Comparison of ENCODE assay signal across 23 cellular contexts in genomic region chr3:134927596-134927995, GRCh38.
"Had no signal": no experiment of that assay in that cellular context is flagged by ENCODE, and none has a peak within 500 bp of the region (broad histone marks: within the 10 kb centered on the region; RNA-seq: fewer than 3 reads in every experiment).

No MANE protein-coding gene starts in this region.

- DNase-seq: activated B cell treated with CpG ODN at 0.5 μM for 24 hours; activated CD4-positive, alpha-beta T cell treated with anti-CD3 and anti-CD28 coated beads for 4 hours; activated CD4-positive, alpha-beta T cell treated with anti-CD3 and anti-CD28 coated beads, Interleukin-2, amount 10 ng/mL, durations not matched to agents 24 days and 14 days; activated CD4-positive, alpha-beta T cell treated with anti-CD3 and anti-CD28 coated beads, Interleukin-2, amount 50 U/mL, for 1 hour; activated CD4-positive, alpha-beta T cell treated with anti-CD3 and anti-CD28 coated beads, Interleukin-2, amount 50 U/mL, for 4 hours; activated CD4-positive, CD25-positive, alpha-beta regulatory T cell treated with anti-CD3 and anti-CD28 coated beads, Interleukin-2, amount 50 U/mL, for 72 hours; activated CD8-positive, alpha-beta memory T cell treated with anti-CD3 and anti-CD28 coated beads, Interleukin-2, amount 50 U/mL, for 4 hours; activated CD8-positive, alpha-beta T cell treated with anti-CD3 and anti-CD28 coated beads for 36 hours; activated gamma-delta T cell treated with Interleukin-2 at 50 U/mL for 16 hours; activated naive CD4-positive, alpha-beta T cell; activated naive CD4-positive, alpha-beta T cell treated with anti-CD3 and anti-CD28 coated beads, Interleukin-2, amount 10 ng/mL, durations not matched to agents 7 days and 5 days; activated naive CD8-positive, alpha-beta T cell treated with anti-CD3 and anti-CD28 coated beads, Interleukin-2, amount 10 ng/mL, durations not matched to agents 7 days and 5 days; activated naive CD8-positive, alpha-beta T cell treated with anti-CD3 and anti-CD28 coated beads, Interleukin-2, amount 50 U/mL, for 24 hours; activated T-cell treated with anti-CD3 and anti-CD28 coated beads for 4 hours; activated T-cell treated with anti-CD3 and anti-CD28 coated beads, Interleukin-2, amount 50 U/mL, for 1 hour; activated T-cell treated with anti-CD3 and anti-CD28 coated beads, Interleukin-2, amount 50 U/mL, for 4 hours; amygdala; cerebellar nuclear complex; T-helper 1 cell; T-helper 9 cell had no signal

- H3K36me3 ChIP-seq: ascending aorta, cardiac muscle cell had no signal

- H3K4me3 ChIP-seq: ascending aorta, cardiac muscle cell had no signal

- H3K27me3 ChIP-seq: ascending aorta had no signal

- H3K4me1 ChIP-seq: ascending aorta had no signal

- H3K27ac ChIP-seq: ascending aorta, cardiac muscle cell, VCaP had no signal
